8 cellular contexts compared by ENCODE assay signal in the genomic region with DNA sequence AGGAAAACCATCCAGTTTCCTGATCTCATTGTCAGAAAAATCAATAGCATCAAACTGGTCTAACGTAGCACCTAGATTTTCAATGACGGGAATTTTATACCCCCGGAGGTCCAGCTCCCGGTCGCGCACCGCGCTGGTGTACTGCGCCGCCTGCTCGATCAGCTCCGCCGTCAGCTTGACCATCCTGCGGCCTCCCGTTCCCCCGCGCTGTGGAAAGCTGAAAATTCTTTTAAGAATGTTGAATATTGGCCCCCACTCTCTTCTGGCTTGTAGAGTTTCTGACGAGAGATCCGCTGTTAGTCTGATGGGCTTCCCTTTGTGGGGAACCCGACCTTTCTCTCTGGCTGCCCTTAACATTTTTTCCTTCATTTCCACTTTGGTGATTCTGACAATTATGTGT. TPM values are rescaled to one million over a fixed set of nuclear protein-coding genes. Genes with fewer than 3 reads are reported as not detected.
"Had no signal": no experiment of that assay in that cellular context is flagged by ENCODE, and none has a peak within 500 bp of the region (broad histone marks: within the 10 kb centered on the region; RNA-seq: fewer than 3 reads in every experiment).

No MANE protein-coding gene starts in this region.

RNA-seq across cellular contexts. Expression of a gene that starts 17.2 kb away (rescaled TPM):
- total RNA-seq: activated CD4-positive, alpha-beta T cell treated with anti-CD3 and anti-CD28 coated beads for 36 hours; activated CD8-positive, alpha-beta T cell treated with anti-CD3 and anti-CD28 coated beads, Interleukin-2, amount 10 ng/mL, durations not matched to agents 7 days and 5 days; bronchial epithelial cell; cerebellum; LHCN-M2; NCI-H460; RPMI7951; SJCRH30 had no signal
